Comparison of ENCODE assay signal across 14 cellular contexts in genomic region chr10:600876-601275, GRCh38.
A peak's percentile ranks its signal among the peaks of the same experiment; 100 is the strongest.
DNase-seq lines count a peak whose midpoint lies in the region; TF ChIP-seq lines count a peak whose summit lies in the region.
"Had no signal": no experiment of that assay in that cellular context is flagged by ENCODE, and none has a peak within 500 bp of the region (broad histone marks: within the 10 kb centered on the region; RNA-seq: fewer than 3 reads in every experiment).

No MANE protein-coding gene starts in this region.

- no peak for TF ChIP-seq CTCF in OCI-LY1 (IDR thresholded peaks at IDR 0.05; ENCODE audit: low read length)
- TF ChIP-seq CTCF in smooth muscle cell (IDR thresholded peaks at IDR 0.05; ENCODE audit: borderline replicate concordance, insufficient read depth, poor library complexity, severe bottlenecking), result no peak

- TF ChIP-seq RAD21 in Ishikawa (IDR thresholded peaks at IDR 0.05; ENCODE audit: low read depth), result no peak

- H3F3A ChIP-seq in OCI-LY1 (ENCODE audit: insufficient read depth, low read length) (0 out of 2 replicates have a peak, but pooled peaks cover 5% of the 10 kb centered on the region), smooth muscle cell (ENCODE audit: low read depth) (peaks cover 16% of the 10 kb centered on the region)

- H3K79me2 ChIP-seq in OCI-LY1 (ENCODE audit: insufficient read depth, low read length), result peaks cover 55% of the 10 kb centered on the region
- H3K79me2 ChIP-seq in smooth muscle cell (ENCODE audit: low read depth), result peaks cover 75% of the 10 kb centered on the region

- H3K9me2 ChIP-seq in OCI-LY1 (ENCODE audit: low read depth, low read length), result no peaks in the 10 kb centered on the region

- DNase-seq in glomerular visceral epithelial cell (ENCODE audit: extremely low spot score) (peak; percentile 47), smooth muscle cell (lab: John Stamatoyannopoulos, UW; ENCODE audit: unreplicated experiment) (no peak), EL (no peak), CD1c-positive myeloid dendritic cell (ENCODE audit: extremely low spot score) (no peak), NK-92 (lab: John Stamatoyannopoulos, UW; ENCODE audit: unreplicated experiment) (no peak)
- DNase-seq: activated CD4-positive, alpha-beta T cell treated with anti-CD3 and anti-CD28 coated beads for 36 hours; activated naive CD4-positive, alpha-beta T cell treated with anti-CD3 and anti-CD28 coated beads, Interleukin-2, amount 10 ng/mL, durations not matched to agents 7 days and 5 days; effector memory CD4-positive, alpha-beta T cell; naive thymus-derived CD4-positive, alpha-beta T cell; NCI-H2171 treated with DMSO at 0.1 percent for 48 hours; T1000 had no signal

- peak overlapping the region; percentile 66 for H3K4me3 ChIP-seq in OCI-LY1 (ENCODE audit: low read depth, low read length, poor library complexity, severe bottlenecking)
- H3K4me3 ChIP-seq in smooth muscle cell, result no peak overlapping the region
- H3K4me3 ChIP-seq: BLaER1 had no signal

- H3K27ac ChIP-seq in OCI-LY1 (ENCODE audit: low read depth, low read length, poor library complexity, severe bottlenecking) (peak overlapping the region; percentile 95), smooth muscle cell (ENCODE audit: low read depth) (peak overlapping the region; percentile 98)
- H3K27ac ChIP-seq: BLaER1 had no signal

- H2AFZ ChIP-seq in OCI-LY1 (ENCODE audit: low read length) (no peak overlapping the region), smooth muscle cell (ENCODE audit: low read depth) (no peak overlapping the region)

- H4K20me1 ChIP-seq in OCI-LY1 (ENCODE audit: insufficient read depth, low read length), result no peaks in the 10 kb centered on the region
- H4K20me1 ChIP-seq in smooth muscle cell (ENCODE audit: low read depth), result no peaks in the 10 kb centered on the region

- H3K36me3 ChIP-seq in OCI-LY1 (ENCODE audit: insufficient read depth, low read length) (peaks cover 16% of the 10 kb centered on the region), smooth muscle cell (ENCODE audit: low read depth) (no peaks in the 10 kb centered on the region)

- H3K9ac ChIP-seq in OCI-LY1 (ENCODE audit: low read length) (peak overlapping the region; percentile 89), smooth muscle cell (ENCODE audit: low read depth) (peak overlapping the region; percentile 10)
- H3K9ac ChIP-seq: BLaER1 had no signal

- WGBS in smooth muscle cell (ENCODE audit: low lambda C conversion rate), result 60% methylated on average over 5 of the region's 5 CpGs

- TF ChIP-seq EP300 in Ishikawa (IDR thresholded peaks at IDR 0.05; ENCODE audit: borderline replicate concordance), result no peak

- H3K4me1 ChIP-seq in OCI-LY1 (ENCODE audit: insufficient read depth, low read length, severe bottlenecking) (peaks cover 84% of the 10 kb centered on the region), smooth muscle cell (ENCODE audit: low read depth) (peaks cover 27% of the 10 kb centered on the region)

- H3K9me3 ChIP-seq in OCI-LY1 (ENCODE audit: low read length) (no peaks in the 10 kb centered on the region), smooth muscle cell (replicated peaks; ENCODE audit: low read depth) (no peaks in the 10 kb centered on the region)
- H3K9me3 ChIP-seq: BLaER1 had no signal

- H3K4me2 ChIP-seq in OCI-LY1 (ENCODE audit: low read length), result peak overlapping the region; percentile 91
- peak overlapping the region; percentile 15 for H3K4me2 ChIP-seq in smooth muscle cell

- H3K27me3 ChIP-seq in OCI-LY1 (ENCODE audit: insufficient read depth, low read length) (no peaks in the 10 kb centered on the region), smooth muscle cell (ENCODE audit: low read depth) (no peaks in the 10 kb centered on the region)

TF ChIP-seq in Ishikawa, 13 proteins besides CTCF, POLR2A, EP300 and RAD21:
- TF ChIP-seq ZBTB7A (IDR thresholded peaks at IDR 0.05; ENCODE audit: low read depth), result no peak
- TF ChIP-seq USF1 (IDR thresholded peaks at IDR 0.05), result peak; percentile 74
- no peak for TF ChIP-seq TCF12 (IDR thresholded peaks at IDR 0.05; ENCODE audit: low read depth)
- TF ChIP-seq YY1 (IDR thresholded peaks at IDR 0.05; ENCODE audit: low read depth), result no peak
- TF ChIP-seq CREB1 (IDR thresholded peaks at IDR 0.05; ENCODE audit: low read depth), result no peak
- no peak for TF ChIP-seq NFIC (IDR thresholded peaks at IDR 0.05)
- TF ChIP-seq REST (IDR thresholded peaks at IDR 0.05; ENCODE audit: low read depth), result no peak
- TF ChIP-seq EGR1 (IDR thresholded peaks at IDR 0.05), result no peak
- TF ChIP-seq MAX (IDR thresholded peaks at IDR 0.05), result 0 out of 2 replicates have a peak, but pooled peaks have one; percentile 32
TF ChIP-seq in Ishikawa: peak in this region for 2.
